Comparison of ENCODE assay signal across 8 cellular contexts in genomic region chr4:170281027-170281426, GRCh38.
"Had no signal": no experiment of that assay in that cellular context is flagged by ENCODE, and none has a peak within 500 bp of the region (broad histone marks: within the 10 kb centered on the region; RNA-seq: fewer than 3 reads in every experiment).

No MANE protein-coding gene starts in this region.

- H3K4me2 ChIP-seq: GM23338 had no signal

- H3K4me1 ChIP-seq: HAP-1 had no signal

- H2AFZ ChIP-seq: GM23338 had no signal

- H3K4me1 Mint-ChIP-seq: GM23338, IgD-negative memory B cell had no signal

- H3K36me3 Mint-ChIP-seq: IgD-negative memory B cell had no signal

- H3K36me3 ChIP-seq: HAP-1 had no signal

- H3K4me3 ChIP-seq: GM23338, HAP-1 had no signal

- ATAC-seq: GM23338, HCT116 had no signal

- H3K9me3 ChIP-seq: HAP-1 had no signal

- DNase-seq: H7, HFFc6, KG1 had no signal

- H3K27ac Mint-ChIP-seq: GM23338, HFFc6, IgD-negative memory B cell had no signal

- FAIRE-seq: HTR-8/SVneo had no signal

- H3K4me3 Mint-ChIP-seq: GM23338, HFFc6, IgD-negative memory B cell had no signal
